Comparison of ENCODE assay signal across 19 cellular contexts in genomic region chr20:39946053-39946810, GRCh38.
"Had no signal": no experiment of that assay in that cellular context is flagged by ENCODE, and none has a peak within 500 bp of the region (broad histone marks: within the 10 kb centered on the region; RNA-seq: fewer than 3 reads in every experiment).

No MANE protein-coding gene starts in this region.

- H3K36me3 ChIP-seq: pancreas had no signal

- DNase-seq: activated CD4-positive, alpha-beta T cell treated with anti-CD3 and anti-CD28 coated beads, Interleukin-2, amount 10 ng/mL, durations not matched to agents 24 days and 14 days; activated CD4-positive, CD25-positive, alpha-beta regulatory T cell; activated CD8-positive, alpha-beta memory T cell treated with anti-CD3 and anti-CD28 coated beads, Interleukin-2, amount 50 U/mL, for 4 hours; activated CD8-positive, alpha-beta T cell treated with anti-CD3 and anti-CD28 coated beads, Interleukin-2, amount 10 ng/mL, durations not matched to agents 7 days and 5 days; activated naive CD8-positive, alpha-beta T cell treated with anti-CD3 and anti-CD28 coated beads for 36 hours; activated T-cell treated with anti-CD3 and anti-CD28 coated beads, Interleukin-2, amount 50 U/mL, for 72 hours; amygdala; cortex of kidney; effector CD4-positive, alpha-beta T cell; foreskin fibroblast; left ventricle myocardium superior; mucosa of descending colon; naive thymus-derived CD4-positive, alpha-beta T cell; pancreas; stimulated activated CD4-positive, alpha-beta T cell treated with anti-CD3 and anti-CD28 coated beads, Interleukin-1b, Interleukin-23, amount 100 ng/mL, for 48 hours had no signal

- H3K4me3 ChIP-seq: mucosa of descending colon, pancreas had no signal

- H3K27me3 ChIP-seq: pancreas had no signal

- H3K4me1 ChIP-seq: pancreas had no signal

- H3K27ac Mint-ChIP-seq: activated CD4-positive, alpha-beta T cell treated with anti-CD3 and anti-CD28 coated beads, Interleukin-2, amount 10 ng/mL, durations not matched to agents 24 days and 14 days; activated CD8-positive, alpha-beta T cell treated with anti-CD3 and anti-CD28 coated beads, Interleukin-2, amount 10 ng/mL, durations not matched to agents 7 days and 5 days; activated naive CD8-positive, alpha-beta T cell treated with anti-CD3 and anti-CD28 coated beads for 36 hours; activated T-cell treated with anti-CD3 and anti-CD28 coated beads, Interleukin-2, amount 50 U/mL, for 72 hours; brain; memory B cell; naive thymus-derived CD4-positive, alpha-beta T cell; stimulated activated effector memory CD8-positive, alpha-beta T cell treated with anti-CD3 and anti-CD28 coated beads, Interleukin-12 subunit alpha, Interleukin-12 subunit beta, amount 100 ng/mL, for 72 hours had no signal

- H3K9me3 ChIP-seq: mucosa of descending colon, pancreas had no signal

- H3K36me3 Mint-ChIP-seq: activated naive CD8-positive, alpha-beta T cell treated with anti-CD3 and anti-CD28 coated beads for 36 hours; brain; memory B cell; naive thymus-derived CD4-positive, alpha-beta T cell; stimulated activated effector memory CD8-positive, alpha-beta T cell treated with anti-CD3 and anti-CD28 coated beads, Interleukin-12 subunit alpha, Interleukin-12 subunit beta, amount 100 ng/mL, for 72 hours had no signal

- FAIRE-seq: pancreas had no signal

- H3K27ac ChIP-seq: pancreas had no signal

- H3K27me3 Mint-ChIP-seq: activated CD4-positive, alpha-beta T cell treated with anti-CD3 and anti-CD28 coated beads, Interleukin-2, amount 10 ng/mL, durations not matched to agents 24 days and 14 days; brain; central memory CD8-positive, alpha-beta T cell had no signal

- H3K4me1 Mint-ChIP-seq: activated CD4-positive, alpha-beta T cell treated with anti-CD3 and anti-CD28 coated beads, Interleukin-2, amount 10 ng/mL, durations not matched to agents 24 days and 14 days; activated naive CD8-positive, alpha-beta T cell treated with anti-CD3 and anti-CD28 coated beads for 36 hours; brain; central memory CD8-positive, alpha-beta T cell; memory B cell; naive thymus-derived CD4-positive, alpha-beta T cell; stimulated activated effector memory CD8-positive, alpha-beta T cell treated with anti-CD3 and anti-CD28 coated beads, Interleukin-12 subunit alpha, Interleukin-12 subunit beta, amount 100 ng/mL, for 72 hours had no signal

- H3K4me3 Mint-ChIP-seq: activated CD4-positive, alpha-beta T cell treated with anti-CD3 and anti-CD28 coated beads, Interleukin-2, amount 10 ng/mL, durations not matched to agents 24 days and 14 days; activated CD8-positive, alpha-beta T cell treated with anti-CD3 and anti-CD28 coated beads, Interleukin-2, amount 10 ng/mL, durations not matched to agents 7 days and 5 days; activated naive CD8-positive, alpha-beta T cell treated with anti-CD3 and anti-CD28 coated beads for 36 hours; activated T-cell treated with anti-CD3 and anti-CD28 coated beads, Interleukin-2, amount 50 U/mL, for 72 hours; brain; central memory CD8-positive, alpha-beta T cell; memory B cell; naive thymus-derived CD4-positive, alpha-beta T cell; stimulated activated effector memory CD8-positive, alpha-beta T cell treated with anti-CD3 and anti-CD28 coated beads, Interleukin-12 subunit alpha, Interleukin-12 subunit beta, amount 100 ng/mL, for 72 hours had no signal

- ATAC-seq: activated CD8-positive, alpha-beta T cell treated with anti-CD3 and anti-CD28 coated beads, Interleukin-2, amount 10 ng/mL, durations not matched to agents 7 days and 5 days; activated T-cell treated with anti-CD3 and anti-CD28 coated beads, Interleukin-2, amount 50 U/mL, for 72 hours; left ventricle myocardium superior; mucosa of descending colon; naive thymus-derived CD4-positive, alpha-beta T cell; pancreas; stimulated activated effector memory CD8-positive, alpha-beta T cell treated with anti-CD3 and anti-CD28 coated beads, Interleukin-12 subunit alpha, Interleukin-12 subunit beta, amount 100 ng/mL, for 72 hours had no signal

- H3K9me3 Mint-ChIP-seq: activated CD4-positive, alpha-beta T cell treated with anti-CD3 and anti-CD28 coated beads, Interleukin-2, amount 10 ng/mL, durations not matched to agents 24 days and 14 days; activated naive CD8-positive, alpha-beta T cell treated with anti-CD3 and anti-CD28 coated beads for 36 hours; memory B cell; stimulated activated effector memory CD8-positive, alpha-beta T cell treated with anti-CD3 and anti-CD28 coated beads, Interleukin-12 subunit alpha, Interleukin-12 subunit beta, amount 100 ng/mL, for 72 hours had no signal
